ENCODE assay signal across 1 cellular context in the genomic region with DNA sequence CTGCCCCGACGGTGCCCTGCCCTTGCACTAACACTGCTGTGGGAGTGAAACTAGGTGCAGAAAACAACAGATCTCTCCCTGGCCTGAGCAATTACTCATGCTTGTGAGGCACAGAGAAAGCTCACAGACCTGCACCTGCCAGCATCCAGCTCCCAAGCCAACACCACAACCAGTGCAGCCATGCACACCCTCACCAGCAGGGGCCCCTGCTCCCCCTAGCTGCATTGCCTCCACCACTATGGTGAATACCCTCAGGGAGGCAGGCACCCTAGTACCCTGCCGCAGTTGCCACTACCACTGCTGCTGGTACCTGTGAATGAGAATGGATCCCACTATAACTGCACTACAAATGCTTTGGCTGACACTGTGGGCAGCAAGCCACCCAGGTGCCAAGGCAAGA.
TF ChIP-seq lines count a peak whose summit lies in the region.

No MANE protein-coding gene starts in this region.

TF ChIP-seq in WTC11, 78 proteins besides CTCF, POLR2A, EP300 and RAD21 (continued from another document):
- TF ChIP-seq, protein P1, sequence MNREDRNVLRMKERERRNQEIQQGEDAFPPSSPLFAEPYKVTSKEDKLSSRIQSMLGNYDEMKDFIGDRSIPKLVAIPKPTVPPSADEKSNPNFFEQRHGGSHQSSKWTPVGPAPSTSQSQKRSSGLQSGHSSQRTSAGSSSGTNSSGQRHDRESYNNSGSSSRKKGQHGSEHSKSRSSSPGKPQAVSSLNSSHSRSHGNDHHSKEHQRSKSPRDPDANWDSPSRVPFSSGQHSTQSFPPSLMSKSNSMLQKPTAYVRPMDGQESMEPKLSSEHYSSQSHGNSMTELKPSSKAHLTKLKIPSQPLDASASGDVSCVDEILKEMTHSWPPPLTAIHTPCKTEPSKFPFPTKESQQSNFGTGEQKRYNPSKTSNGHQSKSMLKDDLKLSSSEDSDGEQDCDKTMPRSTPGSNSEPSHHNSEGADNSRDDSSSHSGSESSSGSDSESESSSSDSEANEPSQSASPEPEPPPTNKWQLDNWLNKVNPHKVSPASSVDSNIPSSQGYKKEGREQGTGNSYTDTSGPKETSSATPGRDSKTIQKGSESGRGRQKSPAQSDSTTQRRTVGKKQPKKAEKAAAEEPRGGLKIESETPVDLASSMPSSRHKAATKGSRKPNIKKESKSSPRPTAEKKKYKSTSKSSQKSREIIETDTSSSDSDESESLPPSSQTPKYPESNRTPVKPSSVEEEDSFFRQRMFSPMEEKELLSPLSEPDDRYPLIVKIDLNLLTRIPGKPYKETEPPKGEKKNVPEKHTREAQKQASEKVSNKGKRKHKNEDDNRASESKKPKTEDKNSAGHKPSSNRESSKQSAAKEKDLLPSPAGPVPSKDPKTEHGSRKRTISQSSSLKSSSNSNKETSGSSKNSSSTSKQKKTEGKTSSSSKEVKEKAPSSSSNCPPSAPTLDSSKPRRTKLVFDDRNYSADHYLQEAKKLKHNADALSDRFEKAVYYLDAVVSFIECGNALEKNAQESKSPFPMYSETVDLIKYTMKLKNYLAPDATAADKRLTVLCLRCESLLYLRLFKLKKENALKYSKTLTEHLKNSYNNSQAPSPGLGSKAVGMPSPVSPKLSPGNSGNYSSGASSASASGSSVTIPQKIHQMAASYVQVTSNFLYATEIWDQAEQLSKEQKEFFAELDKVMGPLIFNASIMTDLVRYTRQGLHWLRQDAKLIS (CRISPR knock-in tag; IDR thresholded peaks at IDR 0.05; ENCODE audit: borderline replicate concordance) = no peak
